In genomic region chrX:50978920-50979660, GRCh38 we compare ENCODE assay signal across 1 cellular context.
TF ChIP-seq lines count a peak whose summit lies in the region.

No MANE protein-coding gene starts in this region.

TF ChIP-seq in HCT116, 20 proteins besides CTCF, POLR2A, EP300 and RAD21 (continued from another document):
- TF ChIP-seq ZBTB33 (IDR thresholded peaks at IDR 0.05; ENCODE audit: extremely low read depth, insufficient replicate concordance, low read length) (no peak), TCF7L2 (IDR thresholded peaks at IDR 0.05; ENCODE audit: borderline replicate concordance, extremely low read depth, insufficient read depth, insufficient read length) (no peak), SP1 (IDR thresholded peaks at IDR 0.05; ENCODE audit: low read depth) (no peak), FOSL1 (IDR thresholded peaks at IDR 0.05; ENCODE audit: low read depth) (no peak), JUND (IDR thresholded peaks at IDR 0.05) (no peak), ATF3 (IDR thresholded peaks at IDR 0.05) (no peak), CBX3 (IDR thresholded peaks at IDR 0.05; ENCODE audit: low read depth) (no peak), SIN3A (IDR thresholded peaks at IDR 0.05; ENCODE audit: low read depth) (no peak), ZNF274 (IDR thresholded peaks at IDR 0.05; ENCODE audit: low read depth, low read length) (no peak), EGR1 (IDR thresholded peaks at IDR 0.05; ENCODE audit: low read depth) (no peak), CEBPB (IDR thresholded peaks at IDR 0.05; ENCODE audit: low read depth) (no peak), POLR2AphosphoS5 (IDR thresholded peaks at IDR 0.05; ENCODE audit: low read depth, low read length) (no peak), REST (IDR thresholded peaks at IDR 0.05; ENCODE audit: low read depth) (no peak)
